ENCODE assay signal across 19 cellular contexts in the genomic region with DNA sequence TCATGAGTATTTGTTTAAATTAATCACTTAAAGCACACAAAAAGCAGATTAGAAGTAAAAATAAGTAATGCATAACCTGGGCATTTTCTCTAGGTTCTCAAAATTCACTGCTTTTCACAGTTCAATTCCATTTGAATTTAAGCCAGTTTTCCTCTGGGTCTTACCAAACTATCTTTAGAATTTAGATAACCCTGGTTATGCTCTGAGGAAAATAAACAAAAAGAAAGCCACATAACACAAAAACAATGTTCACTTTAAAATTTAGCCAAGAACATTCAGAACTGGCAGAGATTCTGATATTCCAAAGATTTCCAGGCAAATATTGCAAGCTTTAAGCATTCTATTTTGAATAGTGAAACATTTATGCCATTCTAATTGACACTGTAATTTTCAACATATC. TPM values are rescaled to one million over a fixed set of nuclear protein-coding genes. Genes with fewer than 3 reads are reported as not detected.
"Had no signal": no experiment of that assay in that cellular context is flagged by ENCODE, and none has a peak within 500 bp of the region (broad histone marks: within the 10 kb centered on the region; RNA-seq: fewer than 3 reads in every experiment).

No MANE protein-coding gene starts in this region.

- H3K27ac ChIP-seq: pancreas, SK-N-MC had no signal

- DNase-seq: activated CD4-positive, alpha-beta T cell treated with anti-CD3 and anti-CD28 coated beads for 36 hours; activated CD4-positive, alpha-beta T cell treated with anti-CD3 and anti-CD28 coated beads, Interleukin-2, amount 50 U/mL, for 48 hours; activated naive CD4-positive, alpha-beta T cell treated with Interleukin-2 at 50 U/mL for 16 hours; activated naive CD8-positive, alpha-beta T cell treated with anti-CD3 and anti-CD28 coated beads, Interleukin-2, amount 50 U/mL, for 24 hours; activated T-cell treated with anti-CD3 and anti-CD28 coated beads for 4 hours; effector CD8-positive, alpha-beta T cell; lower lobe of right lung; naive thymus-derived CD8-positive, alpha-beta T cell; pancreas; stimulated activated naive CD8-positive, alpha-beta T cell treated with anti-CD3 and anti-CD28 coated beads, Interleukin-15, Interleukin-2, amounts not matched to agents 100 U/mL and 50 U/mL, for 24 hours; substantia nigra; upper lobe of left lung had no signal

- H3K27me3 ChIP-seq: esophagus muscularis mucosa, pancreas, upper lobe of left lung had no signal

- FAIRE-seq: bronchial epithelial cell, pancreas, TTC549 had no signal

- H3K4me1 ChIP-seq: lower lobe of right lung had no signal

- H3K9me3 Mint-ChIP-seq: activated naive CD8-positive, alpha-beta T cell treated with anti-CD3 and anti-CD28 coated beads, Interleukin-2, amount 50 U/mL, for 24 hours; activated T-helper 1 cell treated with anti-CD3 and anti-CD28 coated beads, Interleukin-12 subunit alpha, Interleukin-12 subunit beta, Interleukin-2, Interleukin-4 antibody, amounts not matched to agents 30 ng/mL and 10 ng/mL and 1 ng/mL, durations not matched to agents 14 hours and 24 hours and 36 hours; dendritic cell treated with granulocyte-macrophage colony-stimulating factor and Interleukin-4, amounts not matched to agents 40 ng/mL and 50 ng/mL, for 4 days; naive thymus-derived CD8-positive, alpha-beta T cell; T-helper 2 cell treated with Interferon-gamma antibody and Interleukin-4, amounts not matched to agents 5 μg/mL and 100 μg/mL, for 36 hours had no signal

- H3K4me1 Mint-ChIP-seq: activated CD4-positive, alpha-beta T cell treated with anti-CD3 and anti-CD28 coated beads for 36 hours; activated naive CD8-positive, alpha-beta T cell treated with anti-CD3 and anti-CD28 coated beads, Interleukin-2, amount 50 U/mL, for 24 hours; naive thymus-derived CD8-positive, alpha-beta T cell had no signal

- ATAC-seq: activated CD4-positive, alpha-beta T cell treated with anti-CD3 and anti-CD28 coated beads for 36 hours; activated naive CD8-positive, alpha-beta T cell treated with anti-CD3 and anti-CD28 coated beads, Interleukin-2, amount 50 U/mL, for 24 hours; lower lobe of right lung; naive thymus-derived CD8-positive, alpha-beta T cell; stimulated activated naive CD8-positive, alpha-beta T cell treated with anti-CD3 and anti-CD28 coated beads, Interleukin-15, Interleukin-2, amounts not matched to agents 100 U/mL and 50 U/mL, for 24 hours had no signal

- H3K36me3 Mint-ChIP-seq: naive thymus-derived CD8-positive, alpha-beta T cell had no signal

- H3K9me3 ChIP-seq: esophagus muscularis mucosa, lower lobe of right lung, pancreas, upper lobe of left lung had no signal

- H3K27me3 Mint-ChIP-seq: dendritic cell treated with granulocyte-macrophage colony-stimulating factor and Interleukin-4, amounts not matched to agents 40 ng/mL and 50 ng/mL, for 4 days had no signal

- H3K36me3 ChIP-seq: esophagus muscularis mucosa, lower lobe of right lung, pancreas, upper lobe of left lung had no signal

- H3K4me3 Mint-ChIP-seq: activated CD4-positive, alpha-beta T cell treated with anti-CD3 and anti-CD28 coated beads for 36 hours; activated naive CD8-positive, alpha-beta T cell treated with anti-CD3 and anti-CD28 coated beads, Interleukin-2, amount 50 U/mL, for 24 hours; activated T-helper 1 cell treated with anti-CD3 and anti-CD28 coated beads, Interleukin-12 subunit alpha, Interleukin-12 subunit beta, Interleukin-2, Interleukin-4 antibody, amounts not matched to agents 30 ng/mL and 10 ng/mL and 1 ng/mL, durations not matched to agents 14 hours and 24 hours and 36 hours; dendritic cell treated with granulocyte-macrophage colony-stimulating factor and Interleukin-4, amounts not matched to agents 40 ng/mL and 50 ng/mL, for 4 days; naive thymus-derived CD8-positive, alpha-beta T cell; T-helper 2 cell treated with Interferon-gamma antibody and Interleukin-4, amounts not matched to agents 5 μg/mL and 100 μg/mL, for 36 hours had no signal

- H3K27ac Mint-ChIP-seq: activated CD4-positive, alpha-beta T cell treated with anti-CD3 and anti-CD28 coated beads for 36 hours; activated naive CD8-positive, alpha-beta T cell treated with anti-CD3 and anti-CD28 coated beads, Interleukin-2, amount 50 U/mL, for 24 hours; activated T-helper 1 cell treated with anti-CD3 and anti-CD28 coated beads, Interleukin-12 subunit alpha, Interleukin-12 subunit beta, Interleukin-2, Interleukin-4 antibody, amounts not matched to agents 30 ng/mL and 10 ng/mL and 1 ng/mL, durations not matched to agents 14 hours and 24 hours and 36 hours; dendritic cell treated with granulocyte-macrophage colony-stimulating factor and Interleukin-4, amounts not matched to agents 40 ng/mL and 50 ng/mL, for 4 days; naive thymus-derived CD8-positive, alpha-beta T cell; T-helper 2 cell treated with Interferon-gamma antibody and Interleukin-4, amounts not matched to agents 5 μg/mL and 100 μg/mL, for 36 hours had no signal

- H3K4me3 ChIP-seq: esophagus muscularis mucosa, lower lobe of right lung, pancreas, SK-N-MC, upper lobe of left lung had no signal

RNA-seq across cellular contexts. Expression of a gene that starts 50.7 kb away (rescaled TPM):
- total RNA-seq: activated CD4-positive, alpha-beta T cell treated with anti-CD3 and anti-CD28 coated beads for 36 hours; activated T-helper 1 cell treated with anti-CD3 and anti-CD28 coated beads, Interleukin-12 subunit alpha, Interleukin-12 subunit beta, Interleukin-2, Interleukin-4 antibody, amounts not matched to agents 30 ng/mL and 10 ng/mL and 1 ng/mL, durations not matched to agents 14 hours and 24 hours and 36 hours; naive thymus-derived CD8-positive, alpha-beta T cell had no signal
- polyA plus RNA-seq: naive thymus-derived CD8-positive, alpha-beta T cell had no signal
